ENCODE assay signal across 19 cellular contexts in genomic region chr2:164145093-164145987, GRCh38.
A peak's percentile ranks its signal among the peaks of the same experiment; 100 is the strongest.
DNase-seq lines count a peak whose midpoint lies in the region; ATAC-seq and TF ChIP-seq lines count a peak whose summit lies in the region.
"Had no signal": no experiment of that assay in that cellular context is flagged by ENCODE, and none has a peak within 500 bp of the region (broad histone marks: within the 10 kb centered on the region; RNA-seq: fewer than 3 reads in every experiment).

No MANE protein-coding gene starts in this region.

- H3K27ac ChIP-seq in GM23248 (peak overlapping the region; percentile 32), tibial nerve (no peak overlapping the region)
- H3K27ac ChIP-seq: HL-60, vagina had no signal

- no peak overlapping the region; the same call in 1 of the 2 replicates for H3K27ac Mint-ChIP-seq in HFFc6
- H3K27ac Mint-ChIP-seq: CD4-positive, alpha-beta T cell; WTC11 had no signal

- H3F3A ChIP-seq in GM23248 (ENCODE audit: insufficient read depth): peaks cover 5% of the 10 kb centered on the region; the same call in 1 of the 2 replicates

- no peaks in the 10 kb centered on the region for H3K9me3 ChIP-seq in GM23248 (ENCODE audit: low read depth)
- H3K9me3 ChIP-seq in tibial nerve: no peaks in the 10 kb centered on the region
- H3K9me3 ChIP-seq: vagina had no signal

- H3K4me1 Mint-ChIP-seq in HFFc6 (ENCODE audit: low read depth): no peaks in the 10 kb centered on the region
- H3K4me1 Mint-ChIP-seq: neural crest cell, WTC11 had no signal

- DNase-seq in GM23248: peak; percentile 42
- peak; percentile 36 for DNase-seq in RPMI7951 (ENCODE audit: low read depth)
- peak; percentile 83 for DNase-seq in fibroblast of peridontal ligament (ENCODE audit: extremely low read depth)
- no peak for DNase-seq in tibial nerve (ENCODE audit: low spot score in 2 of 2)
- no peak for DNase-seq in NCI-H2081 (lab: John Stamatoyannopoulos, UW)
- DNase-seq in HFFc6: no peak
- DNase-seq: activated effector memory CD4-positive, alpha-beta T cell treated with Interleukin-2 at 50 U/mL for 16 hours; CD4-positive, alpha-beta T cell; NCI-H2029 treated with DMSO at 0.1 percent for 48 hours; NCI-H69; small intestine; stimulated activated naive CD4-positive, alpha-beta T cell treated with Interleukin-2 at 50 U/mL for 16 hours; SW 1271 had no signal

- H3K9me3 Mint-ChIP-seq in HFFc6: peaks cover 28% of the 10 kb centered on the region
- H3K9me3 Mint-ChIP-seq: neural crest cell, WTC11 had no signal

- no peaks in the 10 kb centered on the region for H3K36me3 Mint-ChIP-seq in HFFc6 (ENCODE audit: low read depth)
- H3K36me3 Mint-ChIP-seq: WTC11 had no signal

- H3K4me3 ChIP-seq in GM23248: peak overlapping the region; percentile 38
- no peak overlapping the region for H3K4me3 ChIP-seq in tibial nerve
- H3K4me3 ChIP-seq: vagina had no signal

- H2AFZ ChIP-seq in GM23248: peak overlapping the region; percentile 66

- TF ChIP-seq CTCF in tibial nerve (IDR thresholded peaks at IDR 0.05) (no peak), HFFc6 (IDR thresholded peaks at IDR 0.05) (no peak)

- H3K27me3 Mint-ChIP-seq in HFFc6 (ENCODE audit: insufficient read depth): no peaks in the 10 kb centered on the region
- H3K27me3 Mint-ChIP-seq: CD4-positive, alpha-beta T cell had no signal

- no peak for ATAC-seq in GM19351 (IDR thresholded peaks at IDR 0.05; ENCODE audit: unreplicated experiment)
- ATAC-seq: Panc1, WTC11 had no signal

- in situ Hi-C loops in GM23248 (cut with MboI): no loop called here

- H3K27me3 ChIP-seq in GM23248 (replicated peaks; ENCODE audit: insufficient read depth) (no peaks in the 10 kb centered on the region), tibial nerve (no peaks in the 10 kb centered on the region)
- H3K27me3 ChIP-seq: vagina had no signal

- no peak overlapping the region for H3K4me3 Mint-ChIP-seq in HFFc6
- H3K4me3 Mint-ChIP-seq: CD4-positive, alpha-beta T cell; neural crest cell; WTC11 had no signal

- no peak for TF ChIP-seq EP300 in tibial nerve (IDR thresholded peaks at IDR 0.05)

- H4K20me1 ChIP-seq in GM23248 (ENCODE audit: insufficient read depth): no peaks in the 10 kb centered on the region

- H3K4me2 ChIP-seq in GM23248 (ENCODE audit: unreplicated experiment): peak overlapping the region; percentile 71

- no peaks in the 10 kb centered on the region for H3K79me2 ChIP-seq in GM23248 (ENCODE audit: insufficient read depth)

- H3K9me2 ChIP-seq in GM23248 (ENCODE audit: insufficient read depth): no peaks in the 10 kb centered on the region

- no peak for TF ChIP-seq POLR2A in tibial nerve (IDR thresholded peaks at IDR 0.05)

- peaks cover 24% of the 10 kb centered on the region for H3K4me1 ChIP-seq in GM23248 (ENCODE audit: insufficient read depth)
- peaks cover 0 to under 1% (median 0%) of the 10 kb centered on the region in 4 donors for H3K4me1 ChIP-seq in tibial nerve
- H3K4me1 ChIP-seq: vagina had no signal

- 30% methylated on average over 3 of the region's 3 CpGs for WGBS in GM23248 (ENCODE audit: low coverage in 1 of 2, low lambda C conversion rate in 2 of 2, missing lambda C conversion rate in 2 of 2), 2 experiments
- 71% methylated on average over 3 of the region's 3 CpGs for WGBS in tibial nerve, 2 donors

- H3K36me3 ChIP-seq in GM23248 (ENCODE audit: low read depth) (no peaks in the 10 kb centered on the region), tibial nerve (no peaks in the 10 kb centered on the region)
- H3K36me3 ChIP-seq: vagina had no signal

- H3K9ac ChIP-seq in GM23248: no peak overlapping the region

Comparison
In these comparisons a context has a peak if more than half of its experiments do, and no peak if none do; other contexts are left out.
1. DNase-seq: peak in GM23248 (single experiment), RPMI7951 (single experiment) and fibroblast of peridontal ligament (single experiment); none in tibial nerve (0 of 2), NCI-H2081 (0 of 2) and HFFc6 (single experiment).